Comparison of ENCODE assay signal across 8 cellular contexts in the genomic region with DNA sequence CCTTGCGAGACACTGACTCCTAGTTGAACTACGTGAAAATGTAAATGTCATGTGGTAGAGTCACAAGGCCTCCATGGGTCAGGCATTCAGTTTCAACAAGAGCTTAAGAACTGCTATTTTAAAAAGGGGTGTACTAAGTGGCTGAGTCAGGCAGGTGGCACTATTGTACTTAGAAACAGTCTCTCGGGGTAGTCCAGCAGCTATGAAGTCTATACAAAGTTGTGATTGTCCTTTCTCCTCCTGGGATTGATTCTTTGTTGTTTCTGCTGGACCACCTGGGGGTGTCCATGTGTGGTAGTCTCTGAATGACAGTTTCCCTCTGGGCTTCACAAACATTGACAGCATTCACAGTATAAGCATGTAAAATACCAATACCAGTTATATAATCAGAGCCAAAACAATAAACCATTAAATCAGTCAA.
DNase-seq lines count a peak whose midpoint lies in the region; ATAC-seq and TF ChIP-seq lines count a peak whose summit lies in the region.

No MANE protein-coding gene starts in this region.

- peak; percentile 70 for DNase-seq in EH (ENCODE audit: low read depth)
- peak; percentile 71 for DNase-seq in NCI-H748 (lab: John Stamatoyannopoulos, UW; ENCODE audit: unreplicated experiment)
- peak; percentile 30 for DNase-seq in brain pericyte (ENCODE audit: low read depth, low spot score)
- DNase-seq in kidney glomerular epithelial cell (lab: John Stamatoyannopoulos, UW): peak; percentile 41
- DNase-seq in tibial artery: no peak
- DNase-seq in activated naive CD4-positive, alpha-beta T cell treated with anti-CD3 and anti-CD28 coated beads, Interleukin-2, amount 10 ng/mL, durations not matched to agents 7 days and 5 days: no peak

- H3K4me1 ChIP-seq in tibial artery: peaks cover 0 to 10% (median 3%) of the 10 kb centered on the region in 4 donors

- H3K9me3 Mint-ChIP-seq in activated naive CD4-positive, alpha-beta T cell treated with anti-CD3 and anti-CD28 coated beads, Interleukin-2, amount 10 ng/mL, durations not matched to agents 7 days and 5 days: peaks cover 4% of the 10 kb centered on the region

- intact Hi-C loops in tibial artery (cut with DNase I; ENCODE audit: low total_unique reads): no loop called here

- H3K27me3 Mint-ChIP-seq in activated naive CD4-positive, alpha-beta T cell treated with anti-CD3 and anti-CD28 coated beads, Interleukin-2, amount 10 ng/mL, durations not matched to agents 7 days and 5 days: no peaks in the 10 kb centered on the region

- no peaks in the 10 kb centered on the region for H3K27me3 ChIP-seq in tibial artery

- CTCF ChIA-PET in activated naive CD4-positive, alpha-beta T cell treated with anti-CD3 and anti-CD28 coated beads, Interleukin-2, amount 10 ng/mL, durations not matched to agents 7 days and 5 days (lab: Charles Lee): interaction anchor here (0.8 to 1.9 kb wide), 5 partner anchors 14 to 799 kb away, joined by 3 to 11 read pairs (median 4); no protein-coding TSS in a partner anchor

- H3K36me3 ChIP-seq in tibial artery: peaks cover 14 to 31% (median 21%) of the 10 kb centered on the region in 3 donors

- no peak overlapping the region for H3K27ac Mint-ChIP-seq in activated naive CD4-positive, alpha-beta T cell treated with anti-CD3 and anti-CD28 coated beads, Interleukin-2, amount 10 ng/mL, durations not matched to agents 7 days and 5 days

- H3K36me3 Mint-ChIP-seq in activated naive CD4-positive, alpha-beta T cell treated with anti-CD3 and anti-CD28 coated beads, Interleukin-2, amount 10 ng/mL, durations not matched to agents 7 days and 5 days: no peaks in the 10 kb centered on the region

- peak overlapping the region in 1 of 2 donors; percentile 23 for H3K27ac ChIP-seq in tibial artery

- no peak overlapping the region for H3K4me3 Mint-ChIP-seq in activated naive CD4-positive, alpha-beta T cell treated with anti-CD3 and anti-CD28 coated beads, Interleukin-2, amount 10 ng/mL, durations not matched to agents 7 days and 5 days

- H3K9me3 ChIP-seq in tibial artery: peaks cover 0 to 13% (median 0%) of the 10 kb centered on the region in 3 donors

- TF ChIP-seq CTCF in tibial artery (IDR thresholded peaks at IDR 0.05): peak; percentile 60 to 66

- H3K4me1 Mint-ChIP-seq in activated naive CD4-positive, alpha-beta T cell treated with anti-CD3 and anti-CD28 coated beads, Interleukin-2, amount 10 ng/mL, durations not matched to agents 7 days and 5 days: no peaks in the 10 kb centered on the region

- no peak overlapping the region for H3K4me3 ChIP-seq in tibial artery

- peak; percentile 55 for ATAC-seq in GM19468 (IDR thresholded peaks at IDR 0.05; ENCODE audit: extremely low read depth, unreplicated experiment)
- ATAC-seq in HG03469 (IDR thresholded peaks at IDR 0.05; ENCODE audit: unreplicated experiment): peak; percentile 94

Comparison
In these comparisons a context has a peak if more than half of its experiments do, and no peak if none do; other contexts are left out.
1. DNase-seq: peak in EH (single experiment), NCI-H748 (single experiment), brain pericyte (single experiment) and kidney glomerular epithelial cell (single experiment); none in tibial artery (0 of 2) and activated naive CD4-positive, alpha-beta T cell treated with anti-CD3 and anti-CD28 coated beads, Interleukin-2, amount 10 ng/mL, durations not matched to agents 7 days and 5 days (single experiment).